ENCODE assay signal across 8 cellular contexts in the genomic region with DNA sequence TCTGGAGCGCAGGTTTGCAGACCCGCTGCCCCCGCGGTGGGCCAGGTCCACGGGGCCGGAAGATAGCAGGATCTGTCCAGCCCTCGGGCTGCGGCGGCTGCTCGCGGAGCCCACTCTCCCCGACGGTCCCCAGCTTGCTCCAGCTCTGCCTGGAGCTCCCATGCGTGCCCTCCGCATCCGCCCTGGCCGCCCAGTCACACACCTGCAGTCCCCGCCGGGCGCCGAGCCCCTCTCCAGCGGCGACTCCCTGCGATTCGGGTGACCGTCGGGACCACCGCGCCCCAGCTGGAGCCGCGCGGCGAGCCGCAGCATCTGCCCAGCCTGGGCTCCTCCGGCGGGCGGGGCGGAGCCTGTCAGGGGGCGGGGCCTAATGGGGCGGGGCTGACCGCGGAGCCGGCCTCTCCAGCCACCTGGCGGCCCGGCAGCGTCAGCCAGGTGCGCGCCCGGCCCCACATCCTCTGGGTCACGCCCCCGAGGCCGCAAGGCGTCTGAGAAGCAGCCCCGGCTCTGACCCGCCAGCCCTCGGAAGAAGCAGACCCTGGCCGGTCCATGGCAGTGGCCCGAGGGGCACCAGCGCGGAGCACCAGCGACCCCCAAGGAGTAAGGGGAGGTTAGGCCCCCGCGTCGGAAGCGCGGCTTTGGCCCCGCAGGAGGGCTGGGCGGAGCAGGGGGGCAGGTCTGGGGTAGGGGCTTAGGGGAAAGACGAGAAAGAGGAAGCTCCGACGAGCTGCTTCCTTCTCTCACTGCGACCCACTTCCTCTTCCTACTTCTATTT. TPM values are rescaled to one million over a fixed set of nuclear protein-coding genes. Genes with fewer than 3 reads are reported as not detected.
A peak's percentile ranks its signal among the peaks of the same experiment; 100 is the strongest.
DNase-seq lines count a peak whose midpoint lies in the region; ATAC-seq and TF ChIP-seq lines count a peak whose summit lies in the region.

PIK3R5 (minus strand) TSS at position 314 of the 775 bp plus-strand sequence. CDS start 54,213 bp downstream, outside the sequence.

- peaks cover 4% of the 10 kb centered on the region for H3K4me1 ChIP-seq in lower lobe of right lung

- H3K4me3 ChIP-seq in lower lobe of right lung (peak within 1 kb of the TSS; percentile 64), foreskin fibroblast (ENCODE audit: low read depth in 1 of 2, low read length in 2 of 2) (no peak within 1 kb of the TSS)

- peak within 1 kb of the TSS; percentile 90 for H3K27ac ChIP-seq in lower lobe of right lung

- peak; percentile 36 for ATAC-seq in GM18520 (IDR thresholded peaks at IDR 0.05; ENCODE audit: unreplicated experiment)
- peak; percentile 71 for ATAC-seq in HG03039 (IDR thresholded peaks at IDR 0.05; ENCODE audit: unreplicated experiment)
- ATAC-seq in lower lobe of right lung = peak; percentile 91 to 93

- intact Hi-C loops in T-helper 1 cell treated with Interleukin-12 subunit alpha and Interleukin-12 subunit beta and Interleukin-4 antibody, amounts not matched to agents 30 ng/mL and 1 ng/mL, for 36 hours (cut with micrococcal nuclease) = loop anchor here (1.0 to 10.0 kb wide), 8 partner anchors 11 to 531 kb away; partner anchors contain the start of genes MYH10 and NDEL1
- intact Hi-C loops in lower lobe of right lung (cut with DNase I) = no loop called here

- no peaks in the 10 kb centered on the region for H3K36me3 ChIP-seq in lower lobe of right lung

- DNase-seq in activated naive CD8-positive, alpha-beta T cell treated with anti-CD3 and anti-CD28 coated beads, Interleukin-2, amount 50 U/mL, for 16 hours (ENCODE audit: low read depth, low spot score) = peak; percentile 59
- DNase-seq in lower lobe of right lung (peak; percentile 81), amniotic stem cell (lab: John Stamatoyannopoulos, UW) (no peak), foreskin fibroblast (no peak)
- DNase-seq in stimulated activated CD8-positive, alpha-beta memory T cell treated with anti-CD3 and anti-CD28 coated beads, Interleukin-15, amount 100 ng/mL, for 48 hours (ENCODE audit: low read depth in 2 of 2) = peak; percentile 75 to 77

- H3K27me3 ChIP-seq in lower lobe of right lung (ENCODE audit: low read depth) = peaks cover 30% of the 10 kb centered on the region

- no peak for TF ChIP-seq CTCF in lower lobe of right lung (IDR thresholded peaks at IDR 0.05)
- TF ChIP-seq CTCF in foreskin fibroblast (IDR thresholded peaks at IDR 0.05; ENCODE audit: low read depth, low read length) = no peak

- no peaks in the 10 kb centered on the region for H3K9me3 ChIP-seq in lower lobe of right lung

RNA-seq across cellular contexts. Expression of gene PIK3R5, which starts in this region (rescaled TPM):
- 63.5 and 74.1 TPM in 2 replicates for total RNA-seq in T-helper 1 cell treated with Interleukin-12 subunit alpha and Interleukin-12 subunit beta and Interleukin-4 antibody, amounts not matched to agents 30 ng/mL and 1 ng/mL, for 36 hours
- total RNA-seq in lower lobe of right lung = 44.0 TPM

Comparison
In these comparisons a context has a peak if more than half of its experiments do, and no peak if none do; other contexts are left out.
1. ATAC-seq: peak in every context shown above with its lines; median percentile 92 in lower lobe of right lung; 71 in HG03039; 36 in GM18520.
2. DNase-seq: peak in activated naive CD8-positive, alpha-beta T cell treated with anti-CD3 and anti-CD28 coated beads, Interleukin-2, amount 50 U/mL, for 16 hours (single experiment), lower lobe of right lung (single experiment) and stimulated activated CD8-positive, alpha-beta memory T cell treated with anti-CD3 and anti-CD28 coated beads, Interleukin-15, amount 100 ng/mL, for 48 hours (2 of 2); none in amniotic stem cell (single experiment) and foreskin fibroblast (0 of 2).